8 cellular contexts compared by ENCODE assay signal in genomic region chr3:189132125-189132744, GRCh38. TPM values are rescaled to one million over a fixed set of nuclear protein-coding genes. Genes with fewer than 3 reads are reported as not detected.
A peak's percentile ranks its signal among the peaks of the same experiment; 100 is the strongest.
DNase-seq lines count a peak whose midpoint lies in the region; TF ChIP-seq lines count a peak whose summit lies in the region.

No MANE protein-coding gene starts in this region.

- H3K27me3 ChIP-seq in AG04450 (ENCODE audit: control insufficient read depth, insufficient read depth, low read length) (peaks cover 8% of the 10 kb centered on the region), prostate gland (replicated peaks; ENCODE audit: insufficient read depth) (no peaks in the 10 kb centered on the region), neural progenitor cell (no peaks in the 10 kb centered on the region)

- no peaks in the 10 kb centered on the region for H3K79me2 ChIP-seq in neural progenitor cell (ENCODE audit: low read depth)

- DNase-seq in AG04450 (ENCODE audit: low read depth, low spot score) (peak; percentile 41), GM20000 (ENCODE audit: low spot score) (peak; percentile 38), epidermal melanocyte (ENCODE audit: insufficient read length, low spot score) (peak; percentile 38), prostate gland (ENCODE audit: low spot score) (peak; percentile 57), ureter (ENCODE audit: low spot score) (peak; percentile 60), neural progenitor cell (ENCODE audit: low spot score) (no peak)
- peak; percentile 71 to 78 for DNase-seq in activated CD4-positive, alpha-beta T cell treated with anti-CD3 and anti-CD28 coated beads, Interleukin-2, amount 50 U/mL, for 4 hours

- TF ChIP-seq POLR2A in prostate gland (IDR thresholded peaks at IDR 0.05): no peak

- POLR2A ChIA-PET in AG04450 (lab: Yijun Ruan, JAX): no interaction called here

- H3K27me3 Mint-ChIP-seq in neural progenitor cell (ENCODE audit: insufficient read depth, low read depth): no peaks in the 10 kb centered on the region

- peaks cover 3% of the 10 kb centered on the region for H3K4me1 Mint-ChIP-seq in neural progenitor cell

- TF ChIP-seq CTCF in AG04450 (IDR thresholded peaks at IDR 0.05; ENCODE audit: low read depth, low read length) (no peak), GM20000 (IDR thresholded peaks at IDR 0.05; ENCODE audit: extremely low read depth, missing control alignments) (no peak), prostate gland (IDR thresholded peaks at IDR 0.05) (no peak), neural progenitor cell (IDR thresholded peaks at IDR 0.05) (no peak)

- CTCF ChIA-PET in AG04450 (lab: Charles Lee): interaction anchor here (0.7 to 1.7 kb wide), 2 partner anchors 14 to 1395 kb away, joined by 4 to 6 read pairs; no protein-coding TSS in a partner anchor

- H3K9me3 ChIP-seq in AG04450 (ENCODE audit: control insufficient read depth, insufficient read depth, low read length) (no peaks in the 10 kb centered on the region), KOPT-K1 (ENCODE audit: insufficient read depth, low read length, poor library complexity, severe bottlenecking) (no peaks in the 10 kb centered on the region), prostate gland (no peaks in the 10 kb centered on the region), neural progenitor cell (ENCODE audit: low read depth) (no peaks in the 10 kb centered on the region)

- no peak overlapping the region for H2AFZ ChIP-seq in neural progenitor cell (replicated peaks)

- H3K4me3 ChIP-seq in AG04450 (ENCODE audit: low read depth, low read length): no peak overlapping the region
- H3K4me3 ChIP-seq in prostate gland: no peak overlapping the region
- H3K4me3 ChIP-seq in neural progenitor cell: no peak overlapping the region

- no peak overlapping the region for H3K27ac Mint-ChIP-seq in neural progenitor cell

- H4K20me1 ChIP-seq in neural progenitor cell (ENCODE audit: low read depth): no peaks in the 10 kb centered on the region

- H3K9ac ChIP-seq in neural progenitor cell: no peak overlapping the region

- no peaks in the 10 kb centered on the region for H3F3A ChIP-seq in neural progenitor cell (ENCODE audit: low read depth)

- H3K4me2 ChIP-seq in neural progenitor cell: no peak overlapping the region

- 30% methylated on average over 11 of the region's 11 CpGs for WGBS in prostate gland

- intact Hi-C loops in prostate gland (cut with DNase I): no loop called here

- H3K36me3 Mint-ChIP-seq in neural progenitor cell: no peaks in the 10 kb centered on the region

- no peak overlapping the region for H3K27ac ChIP-seq in AG04450 (ENCODE audit: low read depth, low read length)
- H3K27ac ChIP-seq in KOPT-K1 (ENCODE audit: low read depth, low read length, poor library complexity, severe bottlenecking): peak overlapping the region; percentile 63
- H3K27ac ChIP-seq in prostate gland: peak overlapping the region; percentile 15 to 17
- H3K27ac ChIP-seq in neural progenitor cell: no peak overlapping the region

- H3K4me1 ChIP-seq in prostate gland (replicated peaks): no peaks in the 10 kb centered on the region
- H3K4me1 ChIP-seq in neural progenitor cell: peaks cover under 1% of the 10 kb centered on the region

- no peaks in the 10 kb centered on the region for H3K36me3 ChIP-seq in KOPT-K1 (ENCODE audit: insufficient read depth, low read length)
- H3K36me3 ChIP-seq in prostate gland: no peaks in the 10 kb centered on the region
- H3K36me3 ChIP-seq in neural progenitor cell: no peaks in the 10 kb centered on the region

- no peaks in the 10 kb centered on the region for H3K9me3 Mint-ChIP-seq in neural progenitor cell

- H3K4me3 Mint-ChIP-seq in neural progenitor cell: no peak overlapping the region

RNA-seq across cellular contexts. Expression of gene TPRG1, which starts 39.5 kb away (rescaled TPM):
- 0.11 and 0.42 TPM in 2 replicates for polyA plus RNA-seq in AG04450 (2011; rRNA removed)
- 2.4 and 3.6 TPM in 2 replicates for polyA minus RNA-seq in AG04450 (2011; rRNA and poly(A)+ RNA removed)
- total RNA-seq in prostate gland: 1 to 10 TPM; 1.7 to 4.7 TPM
- total RNA-seq in ureter: 6.2 TPM
- total RNA-seq in neural progenitor cell (ENCODE audit: low replicate concordance): 0.37 and 0.71 TPM in 2 replicates

Comparison
In these comparisons a context has a peak if more than half of its experiments do, and no peak if none do; other contexts are left out.
1. H3K27ac ChIP-seq: peak in KOPT-K1 (single experiment) and prostate gland (2 of 2); none in AG04450 (single experiment) and neural progenitor cell (single experiment).